ENCODE assay signal across 17 cellular contexts in the genomic region with DNA sequence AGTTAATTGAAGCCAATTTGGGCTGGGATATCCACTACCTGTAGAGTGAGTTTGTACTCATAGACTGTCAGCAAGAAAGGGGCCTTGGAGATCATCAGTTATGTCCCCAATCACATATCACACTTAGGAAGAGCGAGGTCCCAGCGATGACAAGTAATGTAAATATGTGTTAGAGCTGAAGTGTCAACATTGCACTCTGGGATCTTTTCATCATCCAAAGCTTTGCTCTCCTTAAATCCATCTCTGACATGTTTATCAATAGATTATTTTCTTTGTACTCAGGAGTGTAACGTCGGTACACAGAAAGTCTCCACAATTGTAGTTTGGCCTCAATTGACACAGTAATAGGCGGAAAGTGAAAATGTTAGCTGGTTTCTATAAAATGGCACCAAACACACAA.
DNase-seq lines count a peak whose midpoint lies in the region; ATAC-seq and TF ChIP-seq lines count a peak whose summit lies in the region.
"Had no signal": no experiment of that assay in that cellular context is flagged by ENCODE, and none has a peak within 500 bp of the region (broad histone marks: within the 10 kb centered on the region; RNA-seq: fewer than 3 reads in every experiment).

No MANE protein-coding gene starts in this region.

- CTCF ChIA-PET in WTC11 (lab: Charles Lee) = no interaction called here
- CTCF ChIA-PET in activated CD8-positive, alpha-beta T cell treated with anti-CD3 and anti-CD28 coated beads, Interleukin-2, amount 10 ng/mL, durations not matched to agents 7 days and 5 days (lab: Charles Lee) = no interaction called here

- no peak for TF ChIP-seq CTCF in WTC11 (IDR thresholded peaks at IDR 0.05)

- H3K27me3 Mint-ChIP-seq in WTC11 (ENCODE audit: low read depth) = no peaks in the 10 kb centered on the region
- H3K27me3 Mint-ChIP-seq in activated CD8-positive, alpha-beta T cell treated with anti-CD3 and anti-CD28 coated beads, Interleukin-2, amount 10 ng/mL, durations not matched to agents 7 days and 5 days (ENCODE audit: low read depth) = peaks cover 2% of the 10 kb centered on the region

- POLR2A ChIA-PET in WTC11 (lab: Charles Lee) = no interaction called here
- POLR2A ChIA-PET in activated CD8-positive, alpha-beta T cell treated with anti-CD3 and anti-CD28 coated beads, Interleukin-2, amount 10 ng/mL, durations not matched to agents 7 days and 5 days (lab: Charles Lee) = no interaction called here

- H3K9me3 Mint-ChIP-seq in WTC11 = peaks cover 18% of the 10 kb centered on the region
- peaks cover 12% of the 10 kb centered on the region for H3K9me3 Mint-ChIP-seq in activated CD8-positive, alpha-beta T cell treated with anti-CD3 and anti-CD28 coated beads, Interleukin-2, amount 10 ng/mL, durations not matched to agents 7 days and 5 days (ENCODE audit: insufficient read depth)

- no peak overlapping the region for H3K27ac Mint-ChIP-seq in WTC11
- no peak overlapping the region for H3K27ac Mint-ChIP-seq in activated CD8-positive, alpha-beta T cell treated with anti-CD3 and anti-CD28 coated beads, Interleukin-2, amount 10 ng/mL, durations not matched to agents 7 days and 5 days
- H3K27ac Mint-ChIP-seq: B cell; CD4-positive, CD25-positive, alpha-beta regulatory T cell; CD8-positive, alpha-beta T cell had no signal

- no peak for ATAC-seq in WTC11
- no peak for ATAC-seq in activated CD8-positive, alpha-beta T cell treated with anti-CD3 and anti-CD28 coated beads, Interleukin-2, amount 10 ng/mL, durations not matched to agents 7 days and 5 days
- ATAC-seq: CD8-positive, alpha-beta T cell had no signal

- peak; percentile 38 for DNase-seq in NCI-H510A treated with DMSO at 0.1 percent for 48 hours (lab: John Stamatoyannopoulos, UW)
- DNase-seq in NCI-H510A (lab: John Stamatoyannopoulos, UW) = no peak
- DNase-seq in DMS53 (lab: John Stamatoyannopoulos, UW) = peak; percentile 57
- peak; percentile 62 for DNase-seq in NCI-H345 (lab: John Stamatoyannopoulos, UW)
- no peak for DNase-seq in WTC11 (ENCODE audit: low spot score)
- DNase-seq in central memory CD4-positive, alpha-beta T cell = no peak
- no peak for DNase-seq in activated CD8-positive, alpha-beta T cell treated with anti-CD3 and anti-CD28 coated beads, Interleukin-2, amount 10 ng/mL, durations not matched to agents 7 days and 5 days
- DNase-seq in NOMO-1 treated with DMSO at 0.1 percent for 48 hours (lab: John Stamatoyannopoulos, UW; ENCODE audit: unreplicated experiment) = no peak
- DNase-seq: CD4-positive, CD25-positive, alpha-beta regulatory T cell; CD8-positive, alpha-beta T cell; DMS153; DMS79 treated with DMSO at 0.1 percent for 48 hours; GF-D8; GOT3; H7; HCEC 1CT had no signal

- H3K4me3 Mint-ChIP-seq in WTC11 = no peak overlapping the region
- no peak overlapping the region for H3K4me3 Mint-ChIP-seq in activated CD8-positive, alpha-beta T cell treated with anti-CD3 and anti-CD28 coated beads, Interleukin-2, amount 10 ng/mL, durations not matched to agents 7 days and 5 days
- H3K4me3 Mint-ChIP-seq: B cell; CD4-positive, CD25-positive, alpha-beta regulatory T cell; CD8-positive, alpha-beta T cell had no signal

- H3K4me1 Mint-ChIP-seq in WTC11 = no peaks in the 10 kb centered on the region
- H3K4me1 Mint-ChIP-seq in activated CD8-positive, alpha-beta T cell treated with anti-CD3 and anti-CD28 coated beads, Interleukin-2, amount 10 ng/mL, durations not matched to agents 7 days and 5 days (ENCODE audit: low read depth) = peaks cover 4% of the 10 kb centered on the region
- H3K4me1 Mint-ChIP-seq: B cell had no signal

- no peaks in the 10 kb centered on the region for H3K36me3 Mint-ChIP-seq in WTC11
- no peaks in the 10 kb centered on the region for H3K36me3 Mint-ChIP-seq in activated CD8-positive, alpha-beta T cell treated with anti-CD3 and anti-CD28 coated beads, Interleukin-2, amount 10 ng/mL, durations not matched to agents 7 days and 5 days (ENCODE audit: low read depth)
- H3K36me3 Mint-ChIP-seq: CD4-positive, CD25-positive, alpha-beta regulatory T cell; CD8-positive, alpha-beta T cell had no signal

TF ChIP-seq in WTC11, 78 proteins besides CTCF, POLR2A, EP300 and RAD21:
- TF ChIP-seq, protein P1, sequence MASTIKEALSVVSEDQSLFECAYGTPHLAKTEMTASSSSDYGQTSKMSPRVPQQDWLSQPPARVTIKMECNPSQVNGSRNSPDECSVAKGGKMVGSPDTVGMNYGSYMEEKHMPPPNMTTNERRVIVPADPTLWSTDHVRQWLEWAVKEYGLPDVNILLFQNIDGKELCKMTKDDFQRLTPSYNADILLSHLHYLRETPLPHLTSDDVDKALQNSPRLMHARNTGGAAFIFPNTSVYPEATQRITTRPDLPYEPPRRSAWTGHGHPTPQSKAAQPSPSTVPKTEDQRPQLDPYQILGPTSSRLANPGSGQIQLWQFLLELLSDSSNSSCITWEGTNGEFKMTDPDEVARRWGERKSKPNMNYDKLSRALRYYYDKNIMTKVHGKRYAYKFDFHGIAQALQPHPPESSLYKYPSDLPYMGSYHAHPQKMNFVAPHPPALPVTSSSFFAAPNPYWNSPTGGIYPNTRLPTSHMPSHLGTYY (CRISPR knock-in tag; IDR thresholded peaks at IDR 0.05) = no peak
- TF ChIP-seq GABPB1 (CRISPR knock-in tag; IDR thresholded peaks at IDR 0.05) = 0 out of 2 replicates have a peak, but pooled peaks have one; percentile 14
- TF ChIP-seq, protein P2, sequence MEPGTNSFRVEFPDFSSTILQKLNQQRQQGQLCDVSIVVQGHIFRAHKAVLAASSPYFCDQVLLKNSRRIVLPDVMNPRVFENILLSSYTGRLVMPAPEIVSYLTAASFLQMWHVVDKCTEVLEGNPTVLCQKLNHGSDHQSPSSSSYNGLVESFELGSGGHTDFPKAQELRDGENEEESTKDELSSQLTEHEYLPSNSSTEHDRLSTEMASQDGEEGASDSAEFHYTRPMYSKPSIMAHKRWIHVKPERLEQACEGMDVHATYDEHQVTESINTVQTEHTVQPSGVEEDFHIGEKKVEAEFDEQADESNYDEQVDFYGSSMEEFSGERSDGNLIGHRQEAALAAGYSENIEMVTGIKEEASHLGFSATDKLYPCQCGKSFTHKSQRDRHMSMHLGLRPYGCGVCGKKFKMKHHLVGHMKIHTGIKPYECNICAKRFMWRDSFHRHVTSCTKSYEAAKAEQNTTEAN (CRISPR knock-in tag; IDR thresholded peaks at IDR 0.05) = no peak

Comparison
In these comparisons a context has a peak if more than half of its experiments do, and no peak if none do; other contexts are left out.
1. DNase-seq: peak in NCI-H510A treated with DMSO at 0.1 percent for 48 hours (single experiment), DMS53 (single experiment) and NCI-H345 (single experiment); none in NCI-H510A (single experiment), WTC11 (single experiment), central memory CD4-positive, alpha-beta T cell (single experiment), activated CD8-positive, alpha-beta T cell treated with anti-CD3 and anti-CD28 coated beads, Interleukin-2, amount 10 ng/mL, durations not matched to agents 7 days and 5 days (single experiment) and NOMO-1 treated with DMSO at 0.1 percent for 48 hours (single experiment).